In genomic region chr21:25997788-25998611, GRCh38 we compare ENCODE assay signal across 9 cellular contexts.
DNase-seq lines count a peak whose midpoint lies in the region; ATAC-seq and TF ChIP-seq lines count a peak whose summit lies in the region.
"Had no signal": no experiment of that assay in that cellular context is flagged by ENCODE, and none has a peak within 500 bp of the region (broad histone marks: within the 10 kb centered on the region; RNA-seq: fewer than 3 reads in every experiment).

No MANE protein-coding gene starts in this region.

- POLR2A ChIA-PET in WTC11 (lab: Charles Lee) = no interaction called here

- peaks cover 65% of the 10 kb centered on the region for H3K4me1 Mint-ChIP-seq in WTC11

- H3K4me3 Mint-ChIP-seq in WTC11 = peak overlapping the region; percentile 48

- peak; percentile 13 for DNase-seq in COLO829 (ENCODE audit: low spot score)
- DNase-seq in NCI-H146 treated with DMSO at 0.1 percent for 48 hours (lab: John Stamatoyannopoulos, UW; ENCODE audit: unreplicated experiment) = peak; percentile 94
- DNase-seq in WTC11 (ENCODE audit: low spot score) = peak; percentile 23
- no peak for DNase-seq in left lobe of liver (ENCODE audit: low spot score)
- DNase-seq in upper lobe of right lung = no peak
- no peak for DNase-seq in NCI-H1694 (lab: John Stamatoyannopoulos, UW)

- H3K27ac ChIP-seq in upper lobe of right lung = no peak overlapping the region
- H3K27ac ChIP-seq: thoracic aorta had no signal

- peaks cover 33% of the 10 kb centered on the region for H3K36me3 Mint-ChIP-seq in WTC11

- no peaks in the 10 kb centered on the region for H3K4me1 ChIP-seq in upper lobe of right lung

- ATAC-seq in WTC11 (peak; percentile 92), left lobe of liver (peak; percentile 72), upper lobe of right lung (no peak), GM18498 (IDR thresholded peaks at IDR 0.05; ENCODE audit: unreplicated experiment) (no peak), GM18858 (IDR thresholded peaks at IDR 0.05; ENCODE audit: unreplicated experiment) (no peak)

- peak overlapping the region; percentile 99 for H3K27ac Mint-ChIP-seq in WTC11

- CTCF ChIA-PET in WTC11 (lab: Charles Lee) = interaction anchor here (0.7 kb wide), 1 partner anchor 173 kb away, joined by 3 read pairs; no protein-coding TSS in a partner anchor

- H3K4me3 ChIP-seq in upper lobe of right lung = no peak overlapping the region
- H3K4me3 ChIP-seq: thoracic aorta had no signal

- H3K27me3 Mint-ChIP-seq in WTC11 (ENCODE audit: low read depth) = no peaks in the 10 kb centered on the region

- no peaks in the 10 kb centered on the region for H3K27me3 ChIP-seq in upper lobe of right lung

- peaks cover 24% of the 10 kb centered on the region for H3K36me3 ChIP-seq in upper lobe of right lung

- H3K9me3 Mint-ChIP-seq in WTC11 = no peaks in the 10 kb centered on the region

- TF ChIP-seq CTCF in WTC11 (IDR thresholded peaks at IDR 0.05) = no peak
- no peak for TF ChIP-seq CTCF in upper lobe of right lung (IDR thresholded peaks at IDR 0.05)

- H3K9me3 ChIP-seq in upper lobe of right lung = no peaks in the 10 kb centered on the region
- H3K9me3 ChIP-seq: thoracic aorta had no signal

- intact Hi-C loops in upper lobe of right lung (cut with DNase I) = no loop called here

TF ChIP-seq in WTC11, 78 proteins besides CTCF, POLR2A, EP300 and RAD21:
- TF ChIP-seq USF2 (CRISPR knock-in tag; IDR thresholded peaks at IDR 0.05) (no peak), SP1 (CRISPR knock-in tag; conservative IDR thresholded peaks at IDR 0.05) (peak; percentile 18; the same call in 1 of the 2 replicates), ZNF423 (CRISPR knock-in tag; IDR thresholded peaks at IDR 0.05) (peak; percentile 27; the same call in 1 of the 2 replicates), MYBL2 (CRISPR knock-in tag; IDR thresholded peaks at IDR 0.05) (no peak), MAX (CRISPR knock-in tag; IDR thresholded peaks at IDR 0.05) (0 out of 2 replicates have a peak, but pooled peaks have one; percentile 27)

Comparison
In these comparisons a context has a peak if more than half of its experiments do, and no peak if none do; other contexts are left out.
1. DNase-seq: peak in COLO829 (single experiment), NCI-H146 treated with DMSO at 0.1 percent for 48 hours (single experiment) and WTC11 (single experiment); none in left lobe of liver (single experiment), upper lobe of right lung (single experiment) and NCI-H1694 (single experiment).
2. ATAC-seq: peak in WTC11 (single experiment) and left lobe of liver (single experiment); none in upper lobe of right lung (single experiment), GM18498 (single experiment) and GM18858 (single experiment).